Comparison of ENCODE assay signal across 8 cellular contexts in genomic region chr17:55238197-55238930, GRCh38. TPM values are rescaled to one million over a fixed set of nuclear protein-coding genes. Genes with fewer than 3 reads are reported as not detected.
A peak's percentile ranks its signal among the peaks of the same experiment; 100 is the strongest.
DNase-seq lines count a peak whose midpoint lies in the region; ATAC-seq and TF ChIP-seq lines count a peak whose summit lies in the region.

No MANE protein-coding gene starts in this region.

- peak; percentile 87 for ATAC-seq in HG02840 (IDR thresholded peaks at IDR 0.05; ENCODE audit: low FRiP score, unreplicated experiment)

- H3K27ac ChIP-seq in rectal smooth muscle tissue (ENCODE audit: low read depth, low read length) (peak overlapping the region; percentile 81), vagina (peak overlapping the region; percentile 79)

- peak; percentile 98 for DNase-seq in GM13977 (ENCODE audit: low spot score)
- DNase-seq in NCI-H1436 (lab: John Stamatoyannopoulos, UW) = peak; percentile 99
- peak; percentile 86 for DNase-seq in T-helper 22 cell (ENCODE audit: low read depth)
- peak; percentile 65 for DNase-seq in astrocyte of the cerebellum (ENCODE audit: low read depth)
- peak; percentile 91 for DNase-seq in hepatic stellate cell (ENCODE audit: low spot score)
- DNase-seq in vagina (ENCODE audit: extremely low spot score in 2 of 2) = peak in 1 of 2 donors; percentile 96

- H3K27me3 ChIP-seq in rectal smooth muscle tissue (ENCODE audit: control insufficient read depth, insufficient read depth, low read length) (no peaks in the 10 kb centered on the region), vagina (no peaks in the 10 kb centered on the region)

- H3K9ac ChIP-seq in rectal smooth muscle tissue (ENCODE audit: low read length) = no peak overlapping the region

- no peaks in the 10 kb centered on the region for H3K4me1 ChIP-seq in rectal smooth muscle tissue (ENCODE audit: control insufficient read depth, insufficient read depth, low read length)
- H3K4me1 ChIP-seq in vagina = peaks cover 6% of the 10 kb centered on the region

- H3K36me3 ChIP-seq in rectal smooth muscle tissue (ENCODE audit: control insufficient read depth, insufficient read depth, low read length) (no peaks in the 10 kb centered on the region), vagina (no peaks in the 10 kb centered on the region)

- H3K4me3 ChIP-seq in astrocyte of the cerebellum (ENCODE audit: low read depth, low read length) (peak overlapping the region; percentile 54), rectal smooth muscle tissue (ENCODE audit: low read length) (peak overlapping the region; percentile 67), vagina (peak overlapping the region; percentile 42 to 67)

- TF ChIP-seq POLR2A in vagina (IDR thresholded peaks at IDR 0.05) = no peak

- TF ChIP-seq CTCF in GM13977 (IDR thresholded peaks at IDR 0.05; ENCODE audit: extremely low read depth, insufficient read depth, missing control alignments) = no peak
- no peak for TF ChIP-seq CTCF in astrocyte of the cerebellum (IDR thresholded peaks at IDR 0.05; ENCODE audit: low read depth, low read length, missing control alignments)
- no peak for TF ChIP-seq CTCF in vagina (IDR thresholded peaks at IDR 0.05)

- intact Hi-C loops in vagina (cut with DNase I) = no loop called here

- H3K9me3 ChIP-seq in vagina = no peaks in the 10 kb centered on the region

- in situ Hi-C loops in GM13977 (cut with MboI; ENCODE audit: low pct_unique_long_range_greater_than_20kb, low sequenced_read_pairs, unreplicated experiment) (no loop called here), astrocyte of the cerebellum (cut with HindIII; ENCODE audit: low sequenced_read_pairs) (no loop called here)

RNA-seq across cellular contexts. Expression of gene HLF, which starts 26.4 kb away (rescaled TPM):
- 14.7 TPM for total RNA-seq in vagina
